In genomic region chr15:89665449-89666146, GRCh38 we compare ENCODE assay signal across 8 cellular contexts. TPM values are rescaled to one million over a fixed set of nuclear protein-coding genes. Genes with fewer than 3 reads are reported as not detected.
A peak's percentile ranks its signal among the peaks of the same experiment; 100 is the strongest.
DNase-seq lines count a peak whose midpoint lies in the region; ATAC-seq and TF ChIP-seq lines count a peak whose summit lies in the region.

No MANE protein-coding gene starts in this region.

- WGBS in body of pancreas, 2 donors = 0 to 8% methylated on average over 14 to 60 of the region's 72 CpGs

- peak overlapping the region in 3 of 4 donors; percentile 34 to 59 (median 48) for H3K27ac ChIP-seq in body of pancreas

- peaks cover 14% of the 10 kb centered on the region for H3K4me1 ChIP-seq in body of pancreas

- intact Hi-C loops in body of pancreas (cut with DNase I) = no loop called here

- H3K36me3 ChIP-seq in MG63 (no peaks in the 10 kb centered on the region), body of pancreas (replicated peaks in 1 of 2; ENCODE audit: insufficient read depth in 1 of 2, low read depth in 2 of 2) (no peaks in the 10 kb centered on the region)

- POLR2A ChIA-PET in GM10248 (lab: Yijun Ruan, JAX) = no interaction called here

- DNase-seq in GM10248 (ENCODE audit: extremely low spot score) (peak; percentile 58), MG63 (peak; percentile 67), body of pancreas (peak; percentile 47 to 64 (median 59)), iPS-NIHi7 (ENCODE audit: extremely low spot score) (peak; percentile 74), NCI-H510A treated with DMSO at 0.1 percent for 48 hours (lab: John Stamatoyannopoulos, UW) (no peak), NCI-H2196 treated with DMSO at 0.1 percent for 48 hours (lab: John Stamatoyannopoulos, UW; ENCODE audit: unreplicated experiment) (no peak)
- DNase-seq in stimulated activated CD8-positive, alpha-beta memory T cell treated with anti-CD3 and anti-CD28 coated beads, Interleukin-4, amount 100 ng/mL, for 48 hours = peak; percentile 41

- H3K9me3 ChIP-seq in MG63 = no peaks in the 10 kb centered on the region
- H3K9me3 ChIP-seq in body of pancreas = no peaks in the 10 kb centered on the region

- peak in 2 of 3 donors; percentile 24 to 46 for TF ChIP-seq POLR2A in body of pancreas (IDR thresholded peaks at IDR 0.05)

- ATAC-seq in body of pancreas = peak; percentile 78
- ATAC-seq in HG03469 (IDR thresholded peaks at IDR 0.05; ENCODE audit: unreplicated experiment) = no peak

- TF ChIP-seq CTCF in GM10248 (IDR thresholded peaks at IDR 0.05; ENCODE audit: control extremely low read depth, extremely low read depth, low read depth, missing control alignments) (no peak), body of pancreas (IDR thresholded peaks at IDR 0.05) (no peak)

- CTCF ChIA-PET in GM10248 (lab: Yijun Ruan, JAX) = interaction anchor here (1.2 to 5.4 kb wide), 3 partner anchors 7 to 75 kb away, joined by 3 to 20 read pairs (median 5); no protein-coding TSS in a partner anchor

- H3K4me3 ChIP-seq in MG63 (no peak overlapping the region), body of pancreas (no peak overlapping the region)

- H3K27me3 ChIP-seq in MG63 (no peaks in the 10 kb centered on the region), body of pancreas (no peaks in the 10 kb centered on the region)

RNA-seq across cellular contexts. Expression of gene KIF7, which starts 10.3 kb away (rescaled TPM):
- total RNA-seq in MG63 (2014; rRNA removed; shearing (Covaris generic); ENCODE audit: low replicate concordance) = 27.4 and 42.1 TPM in 2 replicates
- total RNA-seq in body of pancreas = 1 to 10 TPM; 2.1 to 3.0 TPM

RNA-seq across cellular contexts. Expression of gene PLIN1, which starts 13.6 kb away (rescaled TPM):
- total RNA-seq in MG63 (2014; rRNA removed; shearing (Covaris generic); ENCODE audit: low replicate concordance) = 0.13 and 0.17 TPM in 2 replicates
- 100 to 1,000 TPM in 1 of 2 donors, 10 to 100 TPM in 1; 13.0 to 277 TPM for total RNA-seq in body of pancreas

RNA-seq across cellular contexts. Expression of gene PEX11A, which starts 25.0 kb away (rescaled TPM):
- 18.3 and 18.4 TPM in 2 replicates for total RNA-seq in MG63 (2014; rRNA removed; shearing (Covaris generic); ENCODE audit: low replicate concordance)
- total RNA-seq in body of pancreas = 10 to 100 TPM; 14.5 to 25.1 TPM

RNA-seq across cellular contexts. Expression of gene WDR93, which starts 25.0 kb away (rescaled TPM):
- total RNA-seq in MG63 (2014; rRNA removed; shearing (Covaris generic); ENCODE audit: low replicate concordance) = 0.13 TPM in 1 of 2 replicates, not detected in the other
- under 1 TPM in 1 of 2 donors, not detected in 1; 0.66 TPM for total RNA-seq in body of pancreas

Comparison
In these comparisons a context has a peak if more than half of its experiments do, and no peak if none do; other contexts are left out.
1. DNase-seq: peak in GM10248 (single experiment), MG63 (single experiment), body of pancreas (4 of 4), iPS-NIHi7 (single experiment) and stimulated activated CD8-positive, alpha-beta memory T cell treated with anti-CD3 and anti-CD28 coated beads, Interleukin-4, amount 100 ng/mL, for 48 hours (single experiment); none in NCI-H510A treated with DMSO at 0.1 percent for 48 hours (single experiment) and NCI-H2196 treated with DMSO at 0.1 percent for 48 hours (single experiment).
2. RNA of gene PLIN1, which starts 13.6 kb away (total RNA-seq): 13.0 to 277 TPM in body of pancreas; 0.13 to 0.17 TPM in MG63; every median in the first group is over 10 times any median in the second.